22 cellular contexts compared by ENCODE assay signal in genomic region chr12:130685850-130686249, GRCh38. TPM values are rescaled to one million over a fixed set of nuclear protein-coding genes. Genes with fewer than 3 reads are reported as not detected.
DNase-seq lines count a peak whose midpoint lies in the region; ATAC-seq and TF ChIP-seq lines count a peak whose summit lies in the region.
"Had no signal": no experiment of that assay in that cellular context is flagged by ENCODE, and none has a peak within 500 bp of the region (broad histone marks: within the 10 kb centered on the region; RNA-seq: fewer than 3 reads in every experiment).

No MANE protein-coding gene starts in this region.

- H3K4me1 Mint-ChIP-seq in endodermal cell (peaks cover 19% of the 10 kb centered on the region), neural crest cell (peaks cover 12% of the 10 kb centered on the region)
- H3K4me1 Mint-ChIP-seq: CD14-positive monocyte; CD8-positive, alpha-beta memory T cell; GM23338 had no signal

- no peak overlapping the region for H3K9ac ChIP-seq in endodermal cell (ENCODE audit: extremely low read depth, low read length, poor library complexity, severe bottlenecking)
- H3K9ac ChIP-seq: BLaER1 treated with 17β-estradiol and CSF1 and Interleukin-3, amounts not matched to agents 10 nM and 100 nM had no signal

- no peak overlapping the region for H3K4me3 Mint-ChIP-seq in endodermal cell
- H3K4me3 Mint-ChIP-seq in neural crest cell: no peak overlapping the region
- H3K4me3 Mint-ChIP-seq: CD14-positive monocyte; CD4-positive, alpha-beta T cell; CD8-positive, alpha-beta memory T cell; GM23338; H9 had no signal

- H3K27ac Mint-ChIP-seq in endodermal cell: no peak overlapping the region
- peak overlapping the region; percentile 57 for H3K27ac Mint-ChIP-seq in neural crest cell (ENCODE audit: unreplicated experiment)
- H3K27ac Mint-ChIP-seq: CD14-positive monocyte; CD4-positive, alpha-beta T cell; CD8-positive, alpha-beta memory T cell; GM23338; H9 had no signal

- no peak for ATAC-seq in HG03460 (IDR thresholded peaks at IDR 0.05; ENCODE audit: unreplicated experiment)
- ATAC-seq: GM23338, HCT116 had no signal

- peaks cover 16% of the 10 kb centered on the region for H3K4me1 ChIP-seq in endodermal cell (ENCODE audit: control insufficient read depth, insufficient read depth, low read length)
- H3K4me1 ChIP-seq in spleen: no peaks in the 10 kb centered on the region
- no peaks in the 10 kb centered on the region for H3K4me1 ChIP-seq in uterus
- H3K4me1 ChIP-seq: A549 had no signal

- H3K9me3 Mint-ChIP-seq in endodermal cell: no peaks in the 10 kb centered on the region
- H3K9me3 Mint-ChIP-seq in neural crest cell: no peaks in the 10 kb centered on the region
- H3K9me3 Mint-ChIP-seq: CD4-positive, alpha-beta T cell; H9 had no signal

- no peak for DNase-seq in endodermal cell
- no peak for DNase-seq in neural crest cell (ENCODE audit: low read depth, low spot score)
- DNase-seq in spleen: peak; percentile 41
- no peak for DNase-seq in MG63
- no peak for DNase-seq in uterus
- DNase-seq: 8988T; ACHN; AML-193; CD4-positive, alpha-beta T cell; CD8-positive, alpha-beta memory T cell; DMS53; DMS79 treated with DMSO at 0.1 percent for 48 hours; GF-D8; H9 had no signal

- no peak for TF ChIP-seq CTCF in VCaP (conservative IDR thresholded peaks at IDR 0.05)
- no peak for TF ChIP-seq CTCF in endodermal cell (conservative IDR thresholded peaks at IDR 0.05)
- no peak for TF ChIP-seq CTCF in neural crest cell (conservative IDR thresholded peaks at IDR 0.05)
- TF ChIP-seq CTCF in spleen (IDR thresholded peaks at IDR 0.05 in 8 of 11, conservative IDR thresholded peaks at IDR 0.05 in 3 of 11): no peak
- TF ChIP-seq CTCF in uterus (IDR thresholded peaks at IDR 0.05): no peak

- intact Hi-C loops in spleen (cut with DNase I; ENCODE audit: low total_unique reads): no loop called here
- intact Hi-C loops in uterus (cut with DNase I; ENCODE audit: low total_unique reads): no loop called here

- TF ChIP-seq POLR2A in spleen (IDR thresholded peaks at IDR 0.05) (no peak), uterus (IDR thresholded peaks at IDR 0.05) (no peak)

- H3K36me3 ChIP-seq in endodermal cell (ENCODE audit: control insufficient read depth, insufficient read depth, low read length) (no peaks in the 10 kb centered on the region), spleen (no peaks in the 10 kb centered on the region), MG63 (no peaks in the 10 kb centered on the region), uterus (no peaks in the 10 kb centered on the region)
- H3K36me3 ChIP-seq: BE2C; BLaER1 treated with 17β-estradiol and CSF1 and Interleukin-3, amounts not matched to agents 10 nM and 100 nM had no signal

- H3K36me3 Mint-ChIP-seq in endodermal cell (ENCODE audit: low read depth) (no peaks in the 10 kb centered on the region), neural crest cell (ENCODE audit: low read depth) (no peaks in the 10 kb centered on the region)
- H3K36me3 Mint-ChIP-seq: CD14-positive monocyte; CD8-positive, alpha-beta memory T cell had no signal

- H3K9me3 ChIP-seq in endodermal cell (ENCODE audit: control insufficient read depth, low read length) (no peaks in the 10 kb centered on the region), spleen (no peaks in the 10 kb centered on the region), MG63 (no peaks in the 10 kb centered on the region), uterus (no peaks in the 10 kb centered on the region)
- H3K9me3 ChIP-seq: A549, BE2C had no signal

- peaks cover 6% of the 10 kb centered on the region for H3K27me3 Mint-ChIP-seq in endodermal cell (ENCODE audit: insufficient read depth)
- peaks cover 2% of the 10 kb centered on the region for H3K27me3 Mint-ChIP-seq in neural crest cell (ENCODE audit: low read depth)

- H3K27ac ChIP-seq in VCaP (peak overlapping the region; percentile 59), endodermal cell (ENCODE audit: low read depth, low read length) (peak overlapping the region; percentile 10), spleen (no peak overlapping the region), uterus (no peak overlapping the region)
- H3K27ac ChIP-seq: A549; BLaER1 treated with 17β-estradiol and CSF1 and Interleukin-3, amounts not matched to agents 10 nM and 100 nM had no signal

- H3K4me3 ChIP-seq in endodermal cell (ENCODE audit: low read length) (no peak overlapping the region), spleen (no peak overlapping the region), MG63 (no peak overlapping the region), uterus (no peak overlapping the region)
- H3K4me3 ChIP-seq: A549; BLaER1 treated with 17β-estradiol and CSF1 and Interleukin-3, amounts not matched to agents 10 nM and 100 nM; GM23338 had no signal

- WGBS in endodermal cell (ENCODE audit: insufficient coverage in 1 of 2, insufficient read length in 1 of 2), 2 experiments: 94% methylated on average over 15 of the region's 15 CpGs; no CpG with 5 or more reads in 1 of the 2 experiments
- WGBS in spleen, 5 donors: 77 to 86% (median 82%) methylated on average over 15 of the region's 15 CpGs

- no peaks in the 10 kb centered on the region for H3K27me3 ChIP-seq in endodermal cell (ENCODE audit: control insufficient read depth, insufficient read depth, low read length, poor library complexity, severe bottlenecking)
- peaks cover 0 to 27% (median 0%) of the 10 kb centered on the region in 7 donors for H3K27me3 ChIP-seq in spleen (replicated peaks in 1 of 7)
- H3K27me3 ChIP-seq in MG63: no peaks in the 10 kb centered on the region
- H3K27me3 ChIP-seq in uterus: no peaks in the 10 kb centered on the region
- H3K27me3 ChIP-seq: BE2C; BLaER1 treated with 17β-estradiol and CSF1 and Interleukin-3, amounts not matched to agents 10 nM and 100 nM had no signal

RNA-seq across cellular contexts. Expression of gene RIMBP2, which starts 30.2 kb away (rescaled TPM):
- total RNA-seq in endodermal cell (1 to 10 TPM in 1 of 2 donors, under 1 TPM in 1; 0.13 to 3.4 TPM), neural crest cell (4.5 and 5.9 TPM in 2 replicates), spleen (1 to 10 TPM in 4 of 7 donors, under 1 TPM in 3; 0.77 to 5.2 (median 2.3) TPM), uterus (1 to 10 TPM in 3 of 4 donors, under 1 TPM in 1; 0.29 to 8.2 (median 5.6) TPM)
- 8.4 TPM for polyA plus RNA-seq in endodermal cell (2013, experiment 1 of 2)
- 11.0 TPM for polyA plus RNA-seq in endodermal cell (2013, experiment 2 of 2)
- polyA plus RNA-seq in spleen: under 1 TPM; 0.05 to 0.64 (median 0.13) TPM
- 0.76 TPM in 1 of 2 replicates, not detected in the other for total RNA-seq in MG63 (2014; rRNA removed; shearing (Covaris generic); ENCODE audit: low replicate concordance)
- total RNA-seq: CD4-positive, alpha-beta T cell; CD8-positive, alpha-beta memory T cell had no signal
- polyA plus RNA-seq: A549; CD14-positive monocyte; CD8-positive, alpha-beta memory T cell had no signal

Comparison
In these comparisons a context has a peak if more than half of its experiments do, and no peak if none do; other contexts are left out.
1. H3K27ac ChIP-seq: peak in VCaP (single experiment) and endodermal cell (single experiment); none in spleen (0 of 8) and uterus (0 of 2).